19 cellular contexts compared by ENCODE assay signal in genomic region chr9:100784755-100785154, GRCh38.
"Had no signal": no experiment of that assay in that cellular context is flagged by ENCODE, and none has a peak within 500 bp of the region (broad histone marks: within the 10 kb centered on the region; RNA-seq: fewer than 3 reads in every experiment).

No MANE protein-coding gene starts in this region.

- DNase-seq: colonic mucosa; cortex of kidney; effector CD8-positive, alpha-beta T cell; effector memory CD8-positive, alpha-beta T cell; endodermal cell; erythroblast; esophagus squamous epithelium; foreskin fibroblast; foreskin melanocyte; heart right ventricle; left cardiac atrium; left lung; left ventricle myocardium superior; lower lobe of right lung; mesenchymal stem cell; mucosa of descending colon had no signal

- FAIRE-seq: endometrium, islet of Langerhans, keratinocyte had no signal
